1 cellular context compared by ENCODE assay signal in the genomic region with DNA sequence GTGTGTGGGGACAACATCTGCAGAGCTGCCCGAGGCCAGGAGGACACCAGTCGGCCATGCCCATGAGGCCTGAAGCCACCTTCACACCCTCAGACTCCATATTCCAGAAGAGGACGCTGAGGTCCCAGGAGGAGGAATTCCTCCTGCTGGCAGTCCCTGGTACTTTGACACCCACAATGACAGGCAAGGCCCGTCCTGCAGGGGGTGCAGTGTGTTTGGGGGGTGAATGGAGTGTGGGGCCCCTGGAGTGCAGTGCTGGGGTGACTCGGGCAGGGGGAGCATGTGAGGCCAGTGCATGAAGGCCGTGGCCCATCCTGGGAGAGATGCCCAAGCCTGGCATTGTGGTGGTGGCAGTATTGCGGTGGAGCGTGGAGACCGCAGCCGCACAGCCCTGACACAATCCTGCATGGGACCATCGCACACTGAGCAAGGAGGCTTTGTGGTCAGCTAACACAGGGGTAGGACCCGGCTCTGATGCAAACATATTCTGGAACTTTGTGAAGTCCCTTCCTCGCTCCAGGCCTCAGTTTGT.
TF ChIP-seq lines count a peak whose summit lies in the region.

No MANE protein-coding gene starts in this region.

TF ChIP-seq in H1, 55 proteins besides CTCF, POLR2A, EP300 and RAD21 (continued from another document):
- TF ChIP-seq, protein P1, sequence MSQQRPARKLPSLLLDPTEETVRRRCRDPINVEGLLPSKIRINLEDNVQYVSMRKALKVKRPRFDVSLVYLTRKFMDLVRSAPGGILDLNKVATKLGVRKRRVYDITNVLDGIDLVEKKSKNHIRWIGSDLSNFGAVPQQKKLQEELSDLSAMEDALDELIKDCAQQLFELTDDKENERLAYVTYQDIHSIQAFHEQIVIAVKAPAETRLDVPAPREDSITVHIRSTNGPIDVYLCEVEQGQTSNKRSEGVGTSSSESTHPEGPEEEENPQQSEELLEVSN (IDR thresholded peaks at IDR 0.05), result no peak
- no peak for TF ChIP-seq BCL11A (IDR thresholded peaks at IDR 0.05; ENCODE audit: low read depth in 2 of 2, low read length in 2 of 2)
TF ChIP-seq in H1: peak in this region for 0.
